1 cellular context compared by ENCODE assay signal in the genomic region with DNA sequence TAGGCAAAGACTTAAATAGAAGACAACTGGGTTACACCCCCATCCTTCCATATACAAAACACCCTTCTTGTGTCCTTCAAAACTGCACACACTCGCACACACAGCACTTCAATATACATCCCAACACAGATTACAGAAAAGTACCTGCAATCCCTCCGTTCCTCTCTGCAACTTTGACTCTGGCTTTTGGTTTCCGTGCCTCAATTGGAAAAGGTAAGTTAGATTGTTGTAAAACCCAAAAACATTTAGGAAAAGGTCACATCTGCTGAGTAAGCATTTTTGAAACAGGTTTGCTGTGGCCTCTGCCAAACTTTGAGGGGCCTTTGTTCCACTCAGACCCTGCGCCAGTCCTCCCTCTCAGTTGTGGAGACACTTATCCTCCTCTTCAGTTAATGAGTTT.
A peak's percentile ranks its signal among the peaks of the same experiment; 100 is the strongest.
TF ChIP-seq lines count a peak whose summit lies in the region.

No MANE protein-coding gene starts in this region.

TF ChIP-seq in HepG2, 621 proteins besides CTCF, POLR2A, EP300 and RAD21:
- TF ChIP-seq THYN1 (CRISPR knock-in tag; IDR thresholded peaks at IDR 0.05; ENCODE audit: borderline replicate concordance, low read depth) (no peak), HNRNPH1 (optimal IDR thresholded peaks at IDR 0.05; ENCODE audit: low read depth, low read length) (no peak), HMGA1 (CRISPR knock-in tag; conservative IDR thresholded peaks at IDR 0.05) (no peak), ETS1 (CRISPR knock-in tag; IDR thresholded peaks at IDR 0.05) (no peak), TBX3 (IDR thresholded peaks at IDR 0.05; ENCODE audit: borderline replicate concordance) (no peak), ZNF205 (CRISPR knock-in tag; IDR thresholded peaks at IDR 0.05) (no peak), NFYC (CRISPR knock-in tag; IDR thresholded peaks at IDR 0.05) (no peak), MAFK (conservative IDR thresholded peaks at IDR 0.05 in 1 of 2, IDR thresholded peaks at IDR 0.05 in 1 of 2; ENCODE audit: low read length in 2 of 2) (peak; percentile 100), ZIK1 (CRISPR knock-in tag; IDR thresholded peaks at IDR 0.05; ENCODE audit: borderline replicate concordance, low read depth) (no peak), MAFF (IDR thresholded peaks at IDR 0.05; ENCODE audit: low read depth, low read length) (peak; percentile 100), ZUFSP (CRISPR knock-in tag; IDR thresholded peaks at IDR 0.05; ENCODE audit: borderline replicate concordance) (no peak), ATF7 (IDR thresholded peaks at IDR 0.05) (no peak), ATF7 (CRISPR knock-in tag; IDR thresholded peaks at IDR 0.05) (no peak), MAFG (CRISPR knock-in tag; IDR thresholded peaks at IDR 0.05) (peak; percentile 83), SNAPC5 (CRISPR knock-in tag; IDR thresholded peaks at IDR 0.05; ENCODE audit: borderline replicate concordance) (no peak), HBP1 (CRISPR knock-in tag; IDR thresholded peaks at IDR 0.05; ENCODE audit: low read depth) (no peak), HMG20A (CRISPR knock-in tag; IDR thresholded peaks at IDR 0.05; ENCODE audit: borderline replicate concordance) (no peak)
- TF ChIP-seq, protein P1, sequence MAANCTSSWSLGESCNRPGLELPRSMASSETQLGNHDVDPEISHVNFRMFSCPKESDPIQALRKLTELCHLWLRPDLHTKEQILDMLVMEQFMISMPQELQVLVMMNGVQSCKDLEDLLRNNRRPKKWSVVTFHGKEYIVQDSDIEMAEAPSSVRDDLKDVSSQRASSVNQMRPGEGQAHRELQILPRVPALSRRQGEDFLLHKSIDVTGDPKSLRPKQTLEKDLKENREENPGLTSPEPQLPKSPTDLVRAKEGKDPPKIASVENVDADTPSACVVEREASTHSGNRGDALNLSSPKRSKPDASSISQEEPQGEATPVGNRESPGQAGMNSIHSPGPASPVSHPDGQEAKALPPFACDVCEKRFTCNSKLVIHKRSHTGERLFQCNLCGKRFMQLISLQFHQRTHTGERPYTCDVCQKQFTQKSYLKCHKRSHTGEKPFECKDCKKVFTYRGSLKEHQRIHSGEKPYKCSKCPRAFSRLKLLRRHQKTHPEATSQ (CRISPR knock-in tag; IDR thresholded peaks at IDR 0.05; ENCODE audit: borderline replicate concordance): no peak
- TF ChIP-seq, protein P2, sequence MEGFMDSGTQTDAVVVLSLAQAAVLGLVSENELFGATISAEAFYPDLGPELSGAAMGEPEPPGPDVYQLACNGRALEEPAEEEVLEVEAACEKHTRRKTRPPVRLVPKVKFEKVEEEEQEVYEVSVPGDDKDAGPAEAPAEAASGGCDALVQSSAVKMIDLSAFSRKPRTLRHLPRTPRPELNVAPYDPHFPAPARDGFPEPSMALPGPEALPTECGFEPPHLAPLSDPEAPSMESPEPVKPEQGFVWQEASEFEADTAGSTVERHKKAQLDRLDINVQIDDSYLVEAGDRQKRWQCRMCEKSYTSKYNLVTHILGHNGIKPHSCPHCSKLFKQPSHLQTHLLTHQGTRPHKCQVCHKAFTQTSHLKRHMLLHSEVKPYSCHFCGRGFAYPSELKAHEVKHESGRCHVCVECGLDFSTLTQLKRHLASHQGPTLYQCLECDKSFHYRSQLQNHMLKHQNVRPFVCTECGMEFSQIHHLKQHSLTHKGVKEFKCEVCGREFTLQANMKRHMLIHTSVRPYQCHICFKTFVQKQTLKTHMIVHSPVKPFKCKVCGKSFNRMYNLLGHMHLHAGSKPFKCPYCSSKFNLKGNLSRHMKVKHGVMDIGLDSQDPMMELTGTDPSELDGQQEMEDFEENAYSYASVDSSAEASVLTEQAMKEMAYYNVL (CRISPR knock-in tag; IDR thresholded peaks at IDR 0.05; ENCODE audit: borderline replicate concordance): no peak
- TF ChIP-seq, protein P3, sequence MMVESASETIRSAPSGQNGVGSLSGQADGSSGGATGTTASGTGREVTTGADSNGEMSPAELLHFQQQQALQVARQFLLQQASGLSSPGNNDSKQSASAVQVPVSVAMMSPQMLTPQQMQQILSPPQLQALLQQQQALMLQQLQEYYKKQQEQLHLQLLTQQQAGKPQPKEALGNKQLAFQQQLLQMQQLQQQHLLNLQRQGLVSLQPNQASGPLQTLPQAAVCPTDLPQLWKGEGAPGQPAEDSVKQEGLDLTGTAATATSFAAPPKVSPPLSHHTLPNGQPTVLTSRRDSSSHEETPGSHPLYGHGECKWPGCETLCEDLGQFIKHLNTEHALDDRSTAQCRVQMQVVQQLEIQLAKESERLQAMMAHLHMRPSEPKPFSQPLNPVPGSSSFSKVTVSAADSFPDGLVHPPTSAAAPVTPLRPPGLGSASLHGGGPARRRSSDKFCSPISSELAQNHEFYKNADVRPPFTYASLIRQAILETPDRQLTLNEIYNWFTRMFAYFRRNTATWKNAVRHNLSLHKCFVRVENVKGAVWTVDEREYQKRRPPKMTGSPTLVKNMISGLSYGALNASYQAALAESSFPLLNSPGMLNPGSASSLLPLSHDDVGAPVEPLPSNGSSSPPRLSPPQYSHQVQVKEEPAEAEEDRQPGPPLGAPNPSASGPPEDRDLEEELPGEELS (CRISPR knock-in tag; IDR thresholded peaks at IDR 0.05): no peak
TF ChIP-seq in HepG2: peak in this region for 3.
